ENCODE assay signal across 10 cellular contexts in genomic region chr4:36189511-36190226, GRCh38.
DNase-seq lines count a peak whose midpoint lies in the region; ATAC-seq lines count a peak whose summit lies in the region.
"Had no signal": no experiment of that assay in that cellular context is flagged by ENCODE, and none has a peak within 500 bp of the region (broad histone marks: within the 10 kb centered on the region; RNA-seq: fewer than 3 reads in every experiment).

No MANE protein-coding gene starts in this region.

- no peak overlapping the region for H3K4me3 Mint-ChIP-seq in activated naive CD4-positive, alpha-beta T cell treated with anti-CD3 and anti-CD28 coated beads, Interleukin-2, amount 10 ng/mL, durations not matched to agents 7 days and 5 days
- peak overlapping the region; percentile 51 for H3K4me3 Mint-ChIP-seq in T-helper 1 cell treated with Interleukin-12 subunit alpha and Interleukin-12 subunit beta and Interleukin-4 antibody, amounts not matched to agents 30 μg/mL and 1 μg/mL, for 36 hours
- H3K4me3 Mint-ChIP-seq in stimulated activated naive CD8-positive, alpha-beta T cell treated with anti-CD3 and anti-CD28 coated beads, Interleukin-15, amount 100 ng/mL, for 72 hours: peak overlapping the region; percentile 17 to 26

- H3K9me3 Mint-ChIP-seq in activated naive CD4-positive, alpha-beta T cell treated with anti-CD3 and anti-CD28 coated beads, Interleukin-2, amount 10 ng/mL, durations not matched to agents 7 days and 5 days: no peaks in the 10 kb centered on the region
- H3K9me3 Mint-ChIP-seq in T-helper 1 cell treated with Interleukin-12 subunit alpha and Interleukin-12 subunit beta and Interleukin-4 antibody, amounts not matched to agents 30 μg/mL and 1 μg/mL, for 36 hours: no peaks in the 10 kb centered on the region
- H3K9me3 Mint-ChIP-seq in stimulated activated naive CD8-positive, alpha-beta T cell treated with anti-CD3 and anti-CD28 coated beads, Interleukin-15, amount 100 ng/mL, for 72 hours: no peaks in the 10 kb centered on the region

- CTCF ChIA-PET in activated naive CD4-positive, alpha-beta T cell treated with anti-CD3 and anti-CD28 coated beads, Interleukin-2, amount 10 ng/mL, durations not matched to agents 7 days and 5 days (lab: Charles Lee): interaction anchor here (1.8 to 2.7 kb wide), 2 partner anchors 50 to 209 kb away, joined by 3 to 13 read pairs; no protein-coding TSS in a partner anchor

- H3K4me1 Mint-ChIP-seq in activated naive CD4-positive, alpha-beta T cell treated with anti-CD3 and anti-CD28 coated beads, Interleukin-2, amount 10 ng/mL, durations not matched to agents 7 days and 5 days: peaks cover 18% of the 10 kb centered on the region
- peaks cover 30% of the 10 kb centered on the region for H3K4me1 Mint-ChIP-seq in T-helper 1 cell treated with Interleukin-12 subunit alpha and Interleukin-12 subunit beta and Interleukin-4 antibody, amounts not matched to agents 30 μg/mL and 1 μg/mL, for 36 hours (ENCODE audit: low read depth)
- peaks cover 29% of the 10 kb centered on the region for H3K4me1 Mint-ChIP-seq in stimulated activated naive CD8-positive, alpha-beta T cell treated with anti-CD3 and anti-CD28 coated beads, Interleukin-15, amount 100 ng/mL, for 72 hours

- H3K27ac Mint-ChIP-seq in activated naive CD4-positive, alpha-beta T cell treated with anti-CD3 and anti-CD28 coated beads, Interleukin-2, amount 10 ng/mL, durations not matched to agents 7 days and 5 days: peak overlapping the region; percentile 12
- H3K27ac Mint-ChIP-seq in T-helper 1 cell treated with Interleukin-12 subunit alpha and Interleukin-12 subunit beta and Interleukin-4 antibody, amounts not matched to agents 30 μg/mL and 1 μg/mL, for 36 hours: peak overlapping the region; percentile 54
- peak overlapping the region in 1 of 2 donors; percentile 0 for H3K27ac Mint-ChIP-seq in stimulated activated naive CD8-positive, alpha-beta T cell treated with anti-CD3 and anti-CD28 coated beads, Interleukin-15, amount 100 ng/mL, for 72 hours

- H3K36me3 Mint-ChIP-seq in activated naive CD4-positive, alpha-beta T cell treated with anti-CD3 and anti-CD28 coated beads, Interleukin-2, amount 10 ng/mL, durations not matched to agents 7 days and 5 days: peaks cover 37% of the 10 kb centered on the region
- H3K36me3 Mint-ChIP-seq in T-helper 1 cell treated with Interleukin-12 subunit alpha and Interleukin-12 subunit beta and Interleukin-4 antibody, amounts not matched to agents 30 μg/mL and 1 μg/mL, for 36 hours (ENCODE audit: low read depth): peaks cover 31% of the 10 kb centered on the region

- DNase-seq in activated naive CD4-positive, alpha-beta T cell treated with anti-CD3 and anti-CD28 coated beads, Interleukin-2, amount 10 ng/mL, durations not matched to agents 7 days and 5 days: no peak
- no peak for DNase-seq in activated naive CD4-positive, alpha-beta T cell treated with Interleukin-2 at 50 U/mL for 16 hours
- peak in 1 of 2 donors; percentile 21 for DNase-seq in stimulated activated naive CD8-positive, alpha-beta T cell treated with anti-CD3 and anti-CD28 coated beads, Interleukin-15, amount 100 ng/mL, for 72 hours
- no peak for DNase-seq in foreskin melanocyte
- DNase-seq in ecto neural progenitor cell (ENCODE audit: low spot score): no peak
- DNase-seq in stimulated activated naive CD4-positive, alpha-beta T cell treated with Interleukin-2 at 50 U/mL for 16 hours (lab: John Stamatoyannopoulos, UW): no peak
- DNase-seq: hippocampal formation had no signal

- no peaks in the 10 kb centered on the region for H3K27me3 Mint-ChIP-seq in activated naive CD4-positive, alpha-beta T cell treated with anti-CD3 and anti-CD28 coated beads, Interleukin-2, amount 10 ng/mL, durations not matched to agents 7 days and 5 days
- no peaks in the 10 kb centered on the region for H3K27me3 Mint-ChIP-seq in T-helper 1 cell treated with Interleukin-12 subunit alpha and Interleukin-12 subunit beta and Interleukin-4 antibody, amounts not matched to agents 30 μg/mL and 1 μg/mL, for 36 hours (ENCODE audit: low read depth)
- H3K27me3 Mint-ChIP-seq in stimulated activated naive CD8-positive, alpha-beta T cell treated with anti-CD3 and anti-CD28 coated beads, Interleukin-15, amount 100 ng/mL, for 72 hours: no peaks in the 10 kb centered on the region

- peak; percentile 54 for ATAC-seq in HG02943 (IDR thresholded peaks at IDR 0.05; ENCODE audit: low read depth, unreplicated experiment)
- peak; percentile 95 for ATAC-seq in stimulated activated naive CD8-positive, alpha-beta T cell treated with anti-CD3 and anti-CD28 coated beads, Interleukin-15, amount 100 ng/mL, for 72 hours
- ATAC-seq: Panc1 had no signal
